In genomic region chr4:161841759-161842158, GRCh38 we compare ENCODE assay signal across 32 cellular contexts.
DNase-seq lines count a peak whose midpoint lies in the region; ATAC-seq and TF ChIP-seq lines count a peak whose summit lies in the region.
"Had no signal": no experiment of that assay in that cellular context is flagged by ENCODE, and none has a peak within 500 bp of the region (broad histone marks: within the 10 kb centered on the region; RNA-seq: fewer than 3 reads in every experiment).

No MANE protein-coding gene starts in this region.

- H3K27me3 ChIP-seq in mammary epithelial cell (ENCODE audit: insufficient read depth, low read length), result no peaks in the 10 kb centered on the region
- no peaks in the 10 kb centered on the region for H3K27me3 ChIP-seq in breast epithelium
- H3K27me3 ChIP-seq: Peyer's patch, SJCRH30 had no signal

- H3K4me1 ChIP-seq in mammary epithelial cell (ENCODE audit: insufficient read depth, low read length) (no peaks in the 10 kb centered on the region), breast epithelium (no peaks in the 10 kb centered on the region), OCI-LY7 (ENCODE audit: insufficient read depth, low read length, poor library complexity, severe bottlenecking) (no peaks in the 10 kb centered on the region)
- H3K4me1 ChIP-seq: Peyer's patch, SJCRH30 had no signal

- no TSS peak for BruUV-seq in mammary epithelial cell (replicated peaks; lab: Mats Ljungman, UMichigan)
- BruUV-seq in OCI-LY7 (replicated peaks; lab: Mats Ljungman, UMichigan), result no TSS peak

- TF ChIP-seq CTCF in mammary epithelial cell (conservative IDR thresholded peaks at IDR 0.05 in 1 of 2, IDR thresholded peaks at IDR 0.05 in 1 of 2; ENCODE audit: extremely low read depth in 1 of 2, insufficient read depth in 1 of 2, low read depth in 1 of 2, low read length in 2 of 2), result no peak
- no peak for TF ChIP-seq CTCF in breast epithelium (IDR thresholded peaks at IDR 0.05)
- TF ChIP-seq CTCF in OCI-LY7 (conservative IDR thresholded peaks at IDR 0.05; ENCODE audit: low read length), result no peak

- no peak for DNase-seq in mammary epithelial cell
- DNase-seq in breast epithelium (ENCODE audit: low spot score in 2 of 2), result no peak
- DNase-seq in NCI-H524 (lab: John Stamatoyannopoulos, UW), result peak; percentile 64 to 86
- peak; percentile 9 to 46 for DNase-seq in SHP77 (lab: John Stamatoyannopoulos, UW)
- DNase-seq in activated naive CD4-positive, alpha-beta T cell (lab: John Stamatoyannopoulos, UW), result no peak
- no peak for DNase-seq in OCI-LY7 (ENCODE audit: low spot score)
- DNase-seq: ACHN; activated CD4-positive, alpha-beta T cell treated with anti-CD3 and anti-CD28 coated beads, Interleukin-2, amount 50 U/mL, for 4 hours; activated CD4-positive, CD25-positive, alpha-beta regulatory T cell; activated gamma-delta T cell treated with Interleukin-2 at 50 U/mL for 16 hours; activated naive CD8-positive, alpha-beta T cell treated with anti-CD3 and anti-CD28 coated beads, Interleukin-2, amount 50 U/mL, for 24 hours; activated T-cell treated with anti-CD3 and anti-CD28 coated beads, Interleukin-2, amount 50 U/mL, for 48 hours; CD8-positive, alpha-beta T cell; DND-41; effector memory CD8-positive, alpha-beta T cell; erythroblast; glutamatergic neuron; HFFc6; left colon; mucosa of descending colon; NCI-H1092; NCI-H1930; NCI-H226; Peyer's patch; SJCRH30; stimulated activated CD4-positive, alpha-beta T cell treated with anti-CD3 and anti-CD28 coated beads, Interleukin-4, amount 100 ng/mL, for 4 hours; T-helper 1 cell; trophoblast cell had no signal

- H3K36me3 ChIP-seq in mammary epithelial cell (ENCODE audit: insufficient read depth, low read length), result no peaks in the 10 kb centered on the region
- no peaks in the 10 kb centered on the region for H3K36me3 ChIP-seq in breast epithelium
- H3K36me3 ChIP-seq in OCI-LY7 (ENCODE audit: insufficient read depth, low read length), result no peaks in the 10 kb centered on the region
- H3K36me3 ChIP-seq: Peyer's patch, SJCRH30 had no signal

- dilution Hi-C loops in mammary epithelial cell (cut with HindIII; ENCODE audit: low sequenced_read_pairs), result no loop called here

- no peaks in the 10 kb centered on the region for H3K9me2 ChIP-seq in OCI-LY7 (ENCODE audit: insufficient read depth, low read length)

- no peak overlapping the region for H3K4me2 ChIP-seq in mammary epithelial cell (ENCODE audit: insufficient read depth, low read depth, low read length)
- no peak overlapping the region for H3K4me2 ChIP-seq in OCI-LY7 (ENCODE audit: low read length)
- H3K4me2 ChIP-seq: GM23338 had no signal

- in situ Hi-C loops in mammary epithelial cell (cut with MboI; ENCODE audit: low sequenced_read_pairs in 2 of 2), result no loop called here

- no peak overlapping the region for H3K9ac ChIP-seq in mammary epithelial cell (ENCODE audit: insufficient read depth, low read length)

- H3K79me2 ChIP-seq in mammary epithelial cell (ENCODE audit: insufficient read depth, low read length) (no peaks in the 10 kb centered on the region), OCI-LY7 (ENCODE audit: insufficient read depth, low read depth, low read length) (no peaks in the 10 kb centered on the region)

- no peak for TF ChIP-seq POLR2A in breast epithelium (IDR thresholded peaks at IDR 0.05)

- CTCF ChIA-PET in mammary epithelial cell (lab: Charles Lee; ENCODE audit: low non-redundant PET), result no interaction called here
- CTCF ChIA-PET in OCI-LY7 (lab: Charles Lee; ENCODE audit: unreplicated experiment), result no interaction called here

- no peak for ATAC-seq in HG02610 (IDR thresholded peaks at IDR 0.05; ENCODE audit: unreplicated experiment)
- ATAC-seq in HG03378 (IDR thresholded peaks at IDR 0.05; ENCODE audit: unreplicated experiment), result no peak
- ATAC-seq: activated naive CD8-positive, alpha-beta T cell treated with anti-CD3 and anti-CD28 coated beads, Interleukin-2, amount 50 U/mL, for 24 hours; CD8-positive, alpha-beta T cell; effector memory CD8-positive, alpha-beta T cell; GM23338; left colon; mucosa of descending colon; natural killer cell treated with Interleukin-12 subunit alpha and Interleukin-12 subunit beta and Interleukin-15 and Interleukin-18, amount 100 ng/mL, for 72 hours had no signal

- no peak overlapping the region for H3K4me3 ChIP-seq in mammary epithelial cell (replicated peaks in 1 of 3; ENCODE audit: insufficient read depth in 1 of 3, low read depth in 2 of 3, low read length in 3 of 3)
- H3K4me3 ChIP-seq in breast epithelium, result no peak overlapping the region
- no peak overlapping the region for H3K4me3 ChIP-seq in OCI-LY7 (ENCODE audit: low read depth, low read length, poor library complexity, severe bottlenecking)
- H3K4me3 ChIP-seq: GM23338, mucosa of descending colon, Peyer's patch, SJCRH30 had no signal

- H4K20me1 ChIP-seq in mammary epithelial cell (ENCODE audit: insufficient read depth, low read length) (no peaks in the 10 kb centered on the region), OCI-LY7 (ENCODE audit: insufficient read depth, low read length) (no peaks in the 10 kb centered on the region)

- H3K9me3 ChIP-seq in mammary epithelial cell (replicated peaks; ENCODE audit: insufficient read depth, low read length) (no peaks in the 10 kb centered on the region), breast epithelium (no peaks in the 10 kb centered on the region), OCI-LY7 (ENCODE audit: low read length) (no peaks in the 10 kb centered on the region)
- H3K9me3 ChIP-seq: mucosa of descending colon, Peyer's patch, SJCRH30 had no signal

- intact Hi-C loops in mammary epithelial cell (cut with micrococcal nuclease) (no loop called here), breast epithelium (cut with DNase I; ENCODE audit: low total_unique reads) (no loop called here), OCI-LY7 (cut with micrococcal nuclease; ENCODE audit: unreplicated experiment) (no loop called here)

- 92% methylated on average over 4 of the region's 4 CpGs for WGBS in mammary epithelial cell (ENCODE audit: low coverage, missing lambda C conversion rate)

- H3K27ac ChIP-seq in mammary epithelial cell (ENCODE audit: insufficient read depth, low read depth, low read length) (no peak overlapping the region), breast epithelium (no peak overlapping the region), OCI-LY7 (ENCODE audit: low read depth, low read length, poor library complexity, severe bottlenecking) (no peak overlapping the region)
- H3K27ac ChIP-seq: Peyer's patch, SJCRH30 had no signal

- peak overlapping the region; percentile 9 for H2AFZ ChIP-seq in mammary epithelial cell (ENCODE audit: low read depth, low read length)
- H2AFZ ChIP-seq in OCI-LY7 (ENCODE audit: low read length), result no peak overlapping the region
- H2AFZ ChIP-seq: GM23338 had no signal

- POLR2A ChIA-PET in OCI-LY7 (lab: Charles Lee), result no interaction called here

Comparison
In these comparisons a context has a peak if more than half of its experiments do, and no peak if none do; other contexts are left out.
1. DNase-seq: peak in NCI-H524 (2 of 2) and SHP77 (2 of 2); none in mammary epithelial cell (single experiment), breast epithelium (0 of 2), activated naive CD4-positive, alpha-beta T cell (0 of 4) and OCI-LY7 (single experiment).